In genomic region chr17:68178831-68179230, GRCh38 we compare ENCODE assay signal across 28 cellular contexts.
"Had no signal": no experiment of that assay in that cellular context is flagged by ENCODE, and none has a peak within 500 bp of the region (broad histone marks: within the 10 kb centered on the region; RNA-seq: fewer than 3 reads in every experiment).

No MANE protein-coding gene starts in this region.

- H3K27me3 Mint-ChIP-seq: naive thymus-derived CD4-positive, alpha-beta T cell; stimulated activated memory B cell treated with anti-CD40 and anti-IgM and Interleukin-4, amounts not matched to agents 10 μg/mL and 1 μg/mL and 100 μg/mL, for 72 hours; stimulated activated naive CD8-positive, alpha-beta T cell treated with anti-CD3 and anti-CD28 coated beads, Interleukin-15, Interleukin-2, amounts not matched to agents 100 ng/mL and 50 ng/mL, for 24 hours had no signal

- H3K27me3 ChIP-seq: dorsolateral prefrontal cortex, esophagus muscularis mucosa, foreskin keratinocyte, gastroesophageal sphincter, heart left ventricle, hepatocyte, left lung, neural progenitor cell, ovary, spleen, tibial nerve, upper lobe of left lung had no signal

- H3K4me2 ChIP-seq: hepatocyte, neural progenitor cell had no signal

- H3K4me1 ChIP-seq: esophagus muscularis mucosa, gastroesophageal sphincter, heart left ventricle, left lung, psoas muscle, upper lobe of left lung had no signal

- H3K9me3 ChIP-seq: esophagus muscularis mucosa, gastroesophageal sphincter, heart left ventricle, left lung, ovary, psoas muscle, thoracic aorta, tibial nerve, upper lobe of left lung had no signal

- H2AFZ ChIP-seq: hepatocyte, neural progenitor cell had no signal

- H3K4me3 Mint-ChIP-seq: naive thymus-derived CD4-positive, alpha-beta T cell; nephron; neural progenitor cell; stimulated activated memory B cell treated with anti-CD40 and anti-IgM and Interleukin-4, amounts not matched to agents 10 μg/mL and 1 μg/mL and 100 μg/mL, for 72 hours; stimulated activated naive CD8-positive, alpha-beta T cell treated with anti-CD3 and anti-CD28 coated beads, Interleukin-15, Interleukin-2, amounts not matched to agents 100 ng/mL and 50 ng/mL, for 24 hours had no signal

- H3K27ac ChIP-seq: esophagus muscularis mucosa, foreskin keratinocyte, gastroesophageal sphincter, heart left ventricle, hepatocyte, left lung, neural progenitor cell, ovary, psoas muscle, skin epidermis, spleen, thoracic aorta, tibial nerve, upper lobe of left lung had no signal

- H3K36me3 Mint-ChIP-seq: stimulated activated memory B cell treated with anti-CD40 and anti-IgM and Interleukin-4, amounts not matched to agents 10 μg/mL and 1 μg/mL and 100 μg/mL, for 72 hours had no signal

- FAIRE-seq: colon, islet of Langerhans, urothelium cell line had no signal

- H3K4me3 ChIP-seq: dorsolateral prefrontal cortex, esophagus muscularis mucosa, gastroesophageal sphincter, heart left ventricle, hepatocyte, left lung, neural progenitor cell, ovary, psoas muscle, skin epidermis, spleen, thoracic aorta, tibial nerve, upper lobe of left lung had no signal

- DNase-seq: effector CD4-positive, alpha-beta T cell; foreskin keratinocyte; left lung; mesenchymal stem cell; midbrain; naive thymus-derived CD4-positive, alpha-beta T cell; nucleus accumbens; ovary; posterior cingulate gyrus; psoas muscle; spleen; stimulated activated CD4-positive, alpha-beta T cell treated with anti-CD3 and anti-CD28 coated beads, Interleukin-4, amount 100 ng/mL, for 4 hours had no signal

- H3K27ac Mint-ChIP-seq: nephron; neural progenitor cell; stimulated activated memory B cell treated with anti-CD40 and anti-IgM and Interleukin-4, amounts not matched to agents 10 μg/mL and 1 μg/mL and 100 μg/mL, for 72 hours; stimulated activated naive CD8-positive, alpha-beta T cell treated with anti-CD3 and anti-CD28 coated beads, Interleukin-15, Interleukin-2, amounts not matched to agents 100 ng/mL and 50 ng/mL, for 24 hours had no signal

- H3K9me3 Mint-ChIP-seq: nephron; neural progenitor cell; stimulated activated naive CD8-positive, alpha-beta T cell treated with anti-CD3 and anti-CD28 coated beads, Interleukin-15, Interleukin-2, amounts not matched to agents 100 ng/mL and 50 ng/mL, for 24 hours had no signal

- H3K36me3 ChIP-seq: heart left ventricle, left lung, neural progenitor cell, ovary, spleen, thoracic aorta, upper lobe of left lung had no signal

- H3K9ac ChIP-seq: neural progenitor cell had no signal
